1 cellular context compared by ENCODE assay signal in the genomic region with DNA sequence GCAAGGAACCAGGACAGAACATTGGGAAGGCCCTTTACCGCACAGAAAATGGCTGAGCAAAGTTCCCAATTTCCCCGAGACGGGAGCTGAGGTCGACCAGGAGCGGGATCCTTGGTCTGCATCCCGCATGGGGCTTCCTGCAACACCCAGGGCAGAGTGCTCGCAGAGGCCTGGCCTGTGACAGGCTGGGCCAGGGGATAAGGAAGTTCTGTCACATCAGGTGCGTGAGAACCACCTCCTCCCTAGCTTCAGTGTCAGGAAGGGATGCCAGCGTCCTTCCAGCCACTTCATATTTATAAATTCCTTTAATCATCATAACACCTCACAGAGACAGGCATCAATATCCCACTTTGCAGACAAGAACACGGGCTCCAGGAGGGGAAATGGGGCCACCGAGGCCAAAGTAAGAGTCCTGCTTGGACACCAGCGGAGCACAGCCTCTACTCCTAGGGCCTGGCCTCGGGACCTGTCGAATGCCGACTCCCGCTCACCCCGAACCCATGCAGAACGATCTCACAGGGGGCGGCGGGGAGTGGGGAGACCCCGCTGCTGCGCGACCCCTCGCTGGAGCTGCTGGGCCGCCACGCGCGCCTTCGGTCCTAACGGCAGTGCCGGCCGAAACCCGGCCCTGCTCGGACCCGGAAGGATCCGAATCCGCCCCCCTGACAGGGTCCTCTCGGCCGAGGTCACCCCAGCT.
TF ChIP-seq lines count a peak whose summit lies in the region.

No MANE protein-coding gene starts in this region.

TF ChIP-seq in HepG2, 621 proteins besides CTCF, POLR2A, EP300 and RAD21:
- TF ChIP-seq ZNF484 (CRISPR knock-in tag; IDR thresholded peaks at IDR 0.05; ENCODE audit: borderline replicate concordance, low read depth) (0 out of 2 replicates have a peak, but pooled peaks have one; percentile 54), SIN3A (IDR thresholded peaks at IDR 0.05; ENCODE audit: borderline replicate concordance, low read depth, low read length) (no peak), ZNF446 (CRISPR knock-in tag; IDR thresholded peaks at IDR 0.05) (peak; percentile 85; the same call in 1 of the 2 replicates), EED (CRISPR knock-in tag; IDR thresholded peaks at IDR 0.05) (no peak), ZNF296 (CRISPR knock-in tag; conservative IDR thresholded peaks at IDR 0.05) (no peak), ZKSCAN5 (CRISPR knock-in tag; IDR thresholded peaks at IDR 0.05) (no peak), ZBTB3 (CRISPR knock-in tag; IDR thresholded peaks at IDR 0.05; ENCODE audit: borderline replicate concordance, low read depth) (0 out of 2 replicates have a peak, but pooled peaks have one; percentile 0), HIVEP1 (CRISPR knock-in tag; IDR thresholded peaks at IDR 0.05) (peak; percentile 64), HES4 (CRISPR knock-in tag; IDR thresholded peaks at IDR 0.05; ENCODE audit: borderline replicate concordance) (0 out of 2 replicates have a peak, but pooled peaks have one; percentile 62), ZNF562 (CRISPR knock-in tag; IDR thresholded peaks at IDR 0.05; ENCODE audit: borderline replicate concordance) (no peak), SNAI1 (CRISPR knock-in tag; IDR thresholded peaks at IDR 0.05; ENCODE audit: borderline replicate concordance) (peak; percentile 58; the same call in 1 of the 2 replicates), ZNF235 (CRISPR knock-in tag; IDR thresholded peaks at IDR 0.05; ENCODE audit: borderline replicate concordance) (peak; percentile 96; the same call in 1 of the 2 replicates), ZNF709 (CRISPR knock-in tag; IDR thresholded peaks at IDR 0.05) (0 out of 2 replicates have a peak, but pooled peaks have one; percentile 73), ZNF30 (CRISPR knock-in tag; IDR thresholded peaks at IDR 0.05) (0 out of 2 replicates have a peak, but pooled peaks have one; percentile 48), PAF1 (CRISPR knock-in tag; IDR thresholded peaks at IDR 0.05) (no peak), TCF12 (IDR thresholded peaks at IDR 0.05) (no peak), TCF12 (CRISPR knock-in tag; IDR thresholded peaks at IDR 0.05) (0 out of 2 replicates have a peak, but pooled peaks have one; percentile 89), NFRKB (IDR thresholded peaks at IDR 0.05) (no peak), ZNF563 (CRISPR knock-in tag; IDR thresholded peaks at IDR 0.05) (peak; percentile 77; the same call in 1 of the 2 replicates), STAG1 (CRISPR knock-in tag; IDR thresholded peaks at IDR 0.05) (0 out of 2 replicates have a peak, but pooled peaks have one; percentile 3), ZNF670 (CRISPR knock-in tag; IDR thresholded peaks at IDR 0.05; ENCODE audit: borderline replicate concordance) (peak; percentile 62; the same call in 1 of the 2 replicates), ZNF383 (CRISPR knock-in tag; IDR thresholded peaks at IDR 0.05; ENCODE audit: borderline replicate concordance) (no peak), SKI (IDR thresholded peaks at IDR 0.05; ENCODE audit: partially characterized antibody) (no peak), AGO2 (optimal IDR thresholded peaks at IDR 0.05; ENCODE audit: low read depth, low read length) (peak; percentile 57), RBM39 (IDR thresholded peaks at IDR 0.05; ENCODE audit: low read depth, low read length, poor library complexity, severe bottlenecking) (peak; percentile 45), ZNF790 (CRISPR knock-in tag; IDR thresholded peaks at IDR 0.05; ENCODE audit: borderline replicate concordance) (peak; percentile 43; the same call in 1 of the 2 replicates), RNF2 (conservative IDR thresholded peaks at IDR 0.05; ENCODE audit: low read depth) (0 out of 2 replicates have a peak, but pooled peaks have one; percentile 25), CENPX (CRISPR knock-in tag; IDR thresholded peaks at IDR 0.05) (no peak), ZFP82 (CRISPR knock-in tag; IDR thresholded peaks at IDR 0.05; ENCODE audit: borderline replicate concordance) (peak; percentile 13; the same call in 1 of the 2 replicates), NAIF1 (CRISPR knock-in tag; IDR thresholded peaks at IDR 0.05; ENCODE audit: borderline replicate concordance) (0 out of 2 replicates have a peak, but pooled peaks have one; percentile 10), HNRNPH1 (optimal IDR thresholded peaks at IDR 0.05; ENCODE audit: low read depth, low read length) (no peak)
- TF ChIP-seq, protein P1, sequence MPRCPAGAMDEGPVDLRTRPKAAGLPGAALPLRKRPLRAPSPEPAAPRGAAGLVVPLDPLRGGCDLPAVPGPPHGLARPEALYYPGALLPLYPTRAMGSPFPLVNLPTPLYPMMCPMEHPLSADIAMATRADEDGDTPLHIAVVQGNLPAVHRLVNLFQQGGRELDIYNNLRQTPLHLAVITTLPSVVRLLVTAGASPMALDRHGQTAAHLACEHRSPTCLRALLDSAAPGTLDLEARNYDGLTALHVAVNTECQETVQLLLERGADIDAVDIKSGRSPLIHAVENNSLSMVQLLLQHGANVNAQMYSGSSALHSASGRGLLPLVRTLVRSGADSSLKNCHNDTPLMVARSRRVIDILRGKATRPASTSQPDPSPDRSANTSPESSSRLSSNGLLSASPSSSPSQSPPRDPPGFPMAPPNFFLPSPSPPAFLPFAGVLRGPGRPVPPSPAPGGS (CRISPR knock-in tag; IDR thresholded peaks at IDR 0.05), result no peak
- TF ChIP-seq, protein P2, sequence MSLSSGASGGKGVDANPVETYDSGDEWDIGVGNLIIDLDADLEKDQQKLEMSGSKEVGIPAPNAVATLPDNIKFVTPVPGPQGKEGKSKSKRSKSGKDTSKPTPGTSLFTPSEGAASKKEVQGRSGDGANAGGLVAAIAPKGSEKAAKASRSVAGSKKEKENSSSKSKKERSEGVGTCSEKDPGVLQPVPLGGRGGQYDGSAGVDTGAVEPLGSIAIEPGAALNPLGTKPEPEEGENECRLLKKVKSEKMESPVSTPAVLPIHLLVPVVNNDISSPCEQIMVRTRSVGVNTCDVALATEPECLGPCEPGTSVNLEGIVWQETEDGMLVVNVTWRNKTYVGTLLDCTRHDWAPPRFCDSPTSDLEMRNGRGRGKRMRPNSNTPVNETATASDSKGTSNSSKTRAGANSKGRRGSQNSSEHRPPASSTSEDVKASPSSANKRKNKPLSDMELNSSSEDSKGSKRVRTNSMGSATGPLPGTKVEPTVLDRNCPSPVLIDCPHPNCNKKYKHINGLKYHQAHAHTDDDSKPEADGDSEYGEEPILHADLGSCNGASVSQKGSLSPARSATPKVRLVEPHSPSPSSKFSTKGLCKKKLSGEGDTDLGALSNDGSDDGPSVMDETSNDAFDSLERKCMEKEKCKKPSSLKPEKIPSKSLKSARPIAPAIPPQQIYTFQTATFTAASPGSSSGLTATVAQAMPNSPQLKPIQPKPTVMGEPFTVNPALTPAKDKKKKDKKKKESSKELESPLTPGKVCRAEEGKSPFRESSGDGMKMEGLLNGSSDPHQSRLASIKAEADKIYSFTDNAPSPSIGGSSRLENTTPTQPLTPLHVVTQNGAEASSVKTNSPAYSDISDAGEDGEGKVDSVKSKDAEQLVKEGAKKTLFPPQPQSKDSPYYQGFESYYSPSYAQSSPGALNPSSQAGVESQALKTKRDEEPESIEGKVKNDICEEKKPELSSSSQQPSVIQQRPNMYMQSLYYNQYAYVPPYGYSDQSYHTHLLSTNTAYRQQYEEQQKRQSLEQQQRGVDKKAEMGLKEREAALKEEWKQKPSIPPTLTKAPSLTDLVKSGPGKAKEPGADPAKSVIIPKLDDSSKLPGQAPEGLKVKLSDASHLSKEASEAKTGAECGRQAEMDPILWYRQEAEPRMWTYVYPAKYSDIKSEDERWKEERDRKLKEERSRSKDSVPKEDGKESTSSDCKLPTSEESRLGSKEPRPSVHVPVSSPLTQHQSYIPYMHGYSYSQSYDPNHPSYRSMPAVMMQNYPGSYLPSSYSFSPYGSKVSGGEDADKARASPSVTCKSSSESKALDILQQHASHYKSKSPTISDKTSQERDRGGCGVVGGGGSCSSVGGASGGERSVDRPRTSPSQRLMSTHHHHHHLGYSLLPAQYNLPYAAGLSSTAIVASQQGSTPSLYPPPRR (CRISPR knock-in tag; IDR thresholded peaks at IDR 0.05; ENCODE audit: borderline replicate concordance), result 0 out of 2 replicates have a peak, but pooled peaks have one; percentile 6
- TF ChIP-seq, protein P3, sequence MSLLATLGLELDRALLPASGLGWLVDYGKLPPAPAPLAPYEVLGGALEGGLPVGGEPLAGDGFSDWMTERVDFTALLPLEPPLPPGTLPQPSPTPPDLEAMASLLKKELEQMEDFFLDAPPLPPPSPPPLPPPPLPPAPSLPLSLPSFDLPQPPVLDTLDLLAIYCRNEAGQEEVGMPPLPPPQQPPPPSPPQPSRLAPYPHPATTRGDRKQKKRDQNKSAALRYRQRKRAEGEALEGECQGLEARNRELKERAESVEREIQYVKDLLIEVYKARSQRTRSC (CRISPR knock-in tag; IDR thresholded peaks at IDR 0.05; ENCODE audit: low read depth), result 0 out of 2 replicates have a peak, but pooled peaks have one; percentile 31
- TF ChIP-seq, protein P4, sequence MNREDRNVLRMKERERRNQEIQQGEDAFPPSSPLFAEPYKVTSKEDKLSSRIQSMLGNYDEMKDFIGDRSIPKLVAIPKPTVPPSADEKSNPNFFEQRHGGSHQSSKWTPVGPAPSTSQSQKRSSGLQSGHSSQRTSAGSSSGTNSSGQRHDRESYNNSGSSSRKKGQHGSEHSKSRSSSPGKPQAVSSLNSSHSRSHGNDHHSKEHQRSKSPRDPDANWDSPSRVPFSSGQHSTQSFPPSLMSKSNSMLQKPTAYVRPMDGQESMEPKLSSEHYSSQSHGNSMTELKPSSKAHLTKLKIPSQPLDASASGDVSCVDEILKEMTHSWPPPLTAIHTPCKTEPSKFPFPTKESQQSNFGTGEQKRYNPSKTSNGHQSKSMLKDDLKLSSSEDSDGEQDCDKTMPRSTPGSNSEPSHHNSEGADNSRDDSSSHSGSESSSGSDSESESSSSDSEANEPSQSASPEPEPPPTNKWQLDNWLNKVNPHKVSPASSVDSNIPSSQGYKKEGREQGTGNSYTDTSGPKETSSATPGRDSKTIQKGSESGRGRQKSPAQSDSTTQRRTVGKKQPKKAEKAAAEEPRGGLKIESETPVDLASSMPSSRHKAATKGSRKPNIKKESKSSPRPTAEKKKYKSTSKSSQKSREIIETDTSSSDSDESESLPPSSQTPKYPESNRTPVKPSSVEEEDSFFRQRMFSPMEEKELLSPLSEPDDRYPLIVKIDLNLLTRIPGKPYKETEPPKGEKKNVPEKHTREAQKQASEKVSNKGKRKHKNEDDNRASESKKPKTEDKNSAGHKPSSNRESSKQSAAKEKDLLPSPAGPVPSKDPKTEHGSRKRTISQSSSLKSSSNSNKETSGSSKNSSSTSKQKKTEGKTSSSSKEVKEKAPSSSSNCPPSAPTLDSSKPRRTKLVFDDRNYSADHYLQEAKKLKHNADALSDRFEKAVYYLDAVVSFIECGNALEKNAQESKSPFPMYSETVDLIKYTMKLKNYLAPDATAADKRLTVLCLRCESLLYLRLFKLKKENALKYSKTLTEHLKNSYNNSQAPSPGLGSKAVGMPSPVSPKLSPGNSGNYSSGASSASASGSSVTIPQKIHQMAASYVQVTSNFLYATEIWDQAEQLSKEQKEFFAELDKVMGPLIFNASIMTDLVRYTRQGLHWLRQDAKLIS (CRISPR knock-in tag; IDR thresholded peaks at IDR 0.05), result peak; percentile 61; the same call in 1 of the 2 replicates
